In genomic region chr17:57993471-57994365, GRCh38 we compare ENCODE assay signal across 9 cellular contexts. TPM values are rescaled to one million over a fixed set of nuclear protein-coding genes. Genes with fewer than 3 reads are reported as not detected.
DNase-seq lines count a peak whose midpoint lies in the region; ATAC-seq, FAIRE-seq and TF ChIP-seq lines count a peak whose summit lies in the region.
"Had no signal": no experiment of that assay in that cellular context is flagged by ENCODE, and none has a peak within 500 bp of the region (broad histone marks: within the 10 kb centered on the region; RNA-seq: fewer than 3 reads in every experiment).

No MANE protein-coding gene starts in this region.

- CTCF ChIA-PET in activated CD8-positive, alpha-beta T cell treated with anti-CD3 and anti-CD28 coated beads, Interleukin-2, amount 10 ng/mL, durations not matched to agents 7 days and 5 days (lab: Charles Lee) = interaction anchor here (0.7 to 5.9 kb wide), 14 partner anchors 9 to 179 kb away, joined by 3 to 84 read pairs (median 4); partner anchors contain the start of gene SRSF1

- FAIRE-seq in GM18507 (lab: Jason Lieb, UNC) (peak; percentile 42), RCC 7860 (lab: Jason Lieb, UNC) (no peak)

- H3K4me1 Mint-ChIP-seq in activated CD8-positive, alpha-beta T cell treated with anti-CD3 and anti-CD28 coated beads, Interleukin-2, amount 10 ng/mL, durations not matched to agents 7 days and 5 days (ENCODE audit: low read depth) = peaks cover 66% of the 10 kb centered on the region
- H3K4me1 Mint-ChIP-seq in nephron progenitor cell = peaks cover 69% of the 10 kb centered on the region

- DNase-seq in GM18507 (ENCODE audit: extremely low spot score, insufficient read length, low read depth) (no peak), NCI-H146 treated with DMSO at 0.1 percent for 48 hours (lab: John Stamatoyannopoulos, UW; ENCODE audit: unreplicated experiment) (peak; percentile 88), nephron progenitor cell (no peak), NCI-H2081 treated with DMSO at 0.1 percent for 48 hours (lab: John Stamatoyannopoulos, UW) (no peak), NCI-H1105 treated with DMSO at 0.1 percent for 48 hours (lab: John Stamatoyannopoulos, UW) (no peak), RCC 7860 (ENCODE audit: low spot score) (no peak)
- DNase-seq in activated CD8-positive, alpha-beta T cell treated with anti-CD3 and anti-CD28 coated beads, Interleukin-2, amount 10 ng/mL, durations not matched to agents 7 days and 5 days = no peak
- DNase-seq in activated CD8-positive, alpha-beta memory T cell treated with anti-CD3 and anti-CD28 coated beads, Interleukin-2, amount 50 U/mL, for 4 hours = no peak
- DNase-seq: kidney glomerular epithelial cell had no signal

- H3K4me3 Mint-ChIP-seq in activated CD8-positive, alpha-beta T cell treated with anti-CD3 and anti-CD28 coated beads, Interleukin-2, amount 10 ng/mL, durations not matched to agents 7 days and 5 days = no peak overlapping the region
- H3K4me3 Mint-ChIP-seq in nephron progenitor cell = peak overlapping the region; percentile 18

- POLR2A ChIA-PET in activated CD8-positive, alpha-beta T cell treated with anti-CD3 and anti-CD28 coated beads, Interleukin-2, amount 10 ng/mL, durations not matched to agents 7 days and 5 days (lab: Charles Lee) = interaction anchor here (0.6 to 2.6 kb wide), 5 partner anchors 9 to 311 kb away, joined by 3 to 7 read pairs (median 3); partner anchors contain the start of genes MRPS23 and SRSF1

- peaks cover 45% of the 10 kb centered on the region for H3K36me3 Mint-ChIP-seq in activated CD8-positive, alpha-beta T cell treated with anti-CD3 and anti-CD28 coated beads, Interleukin-2, amount 10 ng/mL, durations not matched to agents 7 days and 5 days (ENCODE audit: low read depth)
- H3K36me3 Mint-ChIP-seq in nephron progenitor cell (ENCODE audit: low read depth) = peaks cover 9% of the 10 kb centered on the region

- no peaks in the 10 kb centered on the region for H3K27me3 Mint-ChIP-seq in activated CD8-positive, alpha-beta T cell treated with anti-CD3 and anti-CD28 coated beads, Interleukin-2, amount 10 ng/mL, durations not matched to agents 7 days and 5 days (ENCODE audit: low read depth)
- no peaks in the 10 kb centered on the region for H3K27me3 Mint-ChIP-seq in nephron progenitor cell (ENCODE audit: low read depth, poor library complexity)

- H3K27ac Mint-ChIP-seq in activated CD8-positive, alpha-beta T cell treated with anti-CD3 and anti-CD28 coated beads, Interleukin-2, amount 10 ng/mL, durations not matched to agents 7 days and 5 days = peak overlapping the region; percentile 21
- peak overlapping the region; percentile 92 for H3K27ac Mint-ChIP-seq in nephron progenitor cell

- no peaks in the 10 kb centered on the region for H3K9me3 Mint-ChIP-seq in activated CD8-positive, alpha-beta T cell treated with anti-CD3 and anti-CD28 coated beads, Interleukin-2, amount 10 ng/mL, durations not matched to agents 7 days and 5 days (ENCODE audit: insufficient read depth)
- H3K9me3 Mint-ChIP-seq in nephron progenitor cell = no peaks in the 10 kb centered on the region

- no peak for TF ChIP-seq CTCF in nephron progenitor cell (IDR thresholded peaks at IDR 0.05)

- no peak for ATAC-seq in activated CD8-positive, alpha-beta T cell treated with anti-CD3 and anti-CD28 coated beads, Interleukin-2, amount 10 ng/mL, durations not matched to agents 7 days and 5 days

RNA-seq across cellular contexts. Expression of gene VEZF1, which starts 5.7 kb away (rescaled TPM):
- total RNA-seq in activated CD8-positive, alpha-beta T cell treated with anti-CD3 and anti-CD28 coated beads, Interleukin-2, amount 10 ng/mL, durations not matched to agents 7 days and 5 days = 10 to 100 TPM; 37.5 to 37.6 TPM

RNA-seq across cellular contexts. Expression of gene SRSF1, which starts 13.3 kb away (rescaled TPM):
- total RNA-seq in activated CD8-positive, alpha-beta T cell treated with anti-CD3 and anti-CD28 coated beads, Interleukin-2, amount 10 ng/mL, durations not matched to agents 7 days and 5 days = 100 to 1,000 TPM; 382 to 383 TPM

RNA-seq across cellular contexts. Expression of gene CUEDC1, which starts 38.5 kb away (rescaled TPM):
- total RNA-seq in activated CD8-positive, alpha-beta T cell treated with anti-CD3 and anti-CD28 coated beads, Interleukin-2, amount 10 ng/mL, durations not matched to agents 7 days and 5 days = under 1 TPM in 1 of 2 experiments, not detected in 1; 0.18 TPM
